ENCODE assay signal across 34 cellular contexts in genomic region chr2:183773775-183774174, GRCh38.
"Had no signal": no experiment of that assay in that cellular context is flagged by ENCODE, and none has a peak within 500 bp of the region (broad histone marks: within the 10 kb centered on the region; RNA-seq: fewer than 3 reads in every experiment).

No MANE protein-coding gene starts in this region.

- H3K9me3 ChIP-seq: MG63 had no signal

- DNase-seq: Karpas-422, Kasumi-1, MG63, MM.1S, MV-4-11, NCI-H1048, NCI-H1092, NCI-H1092 treated with DMSO at 0.1 percent for 48 hours, NCI-H1105, NCI-H1105 treated with DMSO at 0.1 percent for 48 hours, NCI-H1417, NCI-H1417 treated with DMSO at 0.1 percent for 48 hours, NCI-H1436, NCI-H1436 treated with DMSO at 0.1 percent for 48 hours, NCI-H146, NCI-H1694, NCI-H1694 treated with DMSO at 0.1 percent for 48 hours, NCI-H187, NCI-H187 treated with DMSO at 0.1 percent for 48 hours, NCI-H1930, NCI-H2029, NCI-H2029 treated with DMSO at 0.1 percent for 48 hours, NCI-H2081, NCI-H2081 treated with DMSO at 0.1 percent for 48 hours, NCI-H2107, NCI-H2171, NCI-H2171 treated with DMSO at 0.1 percent for 48 hours, NCI-H2227 treated with DMSO at 0.1 percent for 48 hours, NCI-H226, NCI-H345, NCI-H446, NCI-H446 treated with DMSO at 0.1 percent for 48 hours, NCI-H510A, NCI-H510A treated with DMSO at 0.1 percent for 48 hours had no signal

- H3K36me3 ChIP-seq: MG63 had no signal

- H3K27me3 ChIP-seq: MG63 had no signal

- H3K4me3 ChIP-seq: MG63 had no signal
